ENCODE assay signal across 19 cellular contexts in the genomic region with DNA sequence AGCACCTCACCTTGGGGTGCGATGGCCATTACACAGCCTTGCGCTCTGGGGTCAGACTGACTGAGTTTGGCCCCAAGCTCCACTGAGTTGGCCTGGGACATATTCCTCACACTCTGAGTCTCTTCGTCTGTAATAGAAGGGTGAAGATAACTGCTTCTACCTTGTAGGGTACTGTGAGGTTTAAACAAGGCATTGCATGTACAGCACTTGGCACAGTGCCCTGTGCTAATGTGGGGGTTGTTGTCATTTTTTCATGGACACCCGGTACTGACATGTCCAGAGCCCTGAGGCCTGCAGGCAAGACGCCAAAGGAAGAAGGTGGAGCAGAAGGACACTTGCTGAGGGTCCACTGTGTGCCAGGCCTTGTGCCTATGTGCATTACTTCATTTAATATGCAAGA. TPM values are rescaled to one million over a fixed set of nuclear protein-coding genes. Genes with fewer than 3 reads are reported as not detected.
DNase-seq lines count a peak whose midpoint lies in the region; ATAC-seq and TF ChIP-seq lines count a peak whose summit lies in the region.
"Had no signal": no experiment of that assay in that cellular context is flagged by ENCODE, and none has a peak within 500 bp of the region (broad histone marks: within the 10 kb centered on the region; RNA-seq: fewer than 3 reads in every experiment).

No MANE protein-coding gene starts in this region.

- no peaks in the 10 kb centered on the region for H3K4me1 ChIP-seq in sigmoid colon
- H3K4me1 ChIP-seq: BE2C had no signal

- intact Hi-C loops in cardiac septum (cut with DNase I) (loop anchor here (2.0 kb wide), 2 partner anchors 123 to 381 kb away; no protein-coding TSS in a partner anchor), left ventricle myocardium superior (cut with micrococcal nuclease) (no loop called here), sigmoid colon (cut with DNase I) (loop anchor here (5.0 kb wide), 1 partner anchor 380 kb away; no protein-coding TSS in a partner anchor)

- DNase-seq in cardiac septum (ENCODE audit: low spot score) = peak; percentile 71
- no peak for DNase-seq in left ventricle myocardium superior
- DNase-seq in fibroblast of the aortic adventitia (ENCODE audit: low read depth) = no peak
- peak; percentile 61 for DNase-seq in sigmoid colon
- no peak for DNase-seq in iPS-NIHi11 (ENCODE audit: low spot score)
- DNase-seq: BE2C, DND-41, GDM1, NCI-H1436 treated with DMSO at 0.1 percent for 48 hours, NCI-H2081, NCI-H524 treated with DMSO at 0.1 percent for 48 hours, SHP77 had no signal

- H3K9me3 ChIP-seq in sigmoid colon = peaks cover 0 to 2% (median 0%) of the 10 kb centered on the region in 4 donors
- H3K9me3 ChIP-seq: BE2C had no signal

- TF ChIP-seq CTCF in fibroblast of the aortic adventitia (IDR thresholded peaks at IDR 0.05; ENCODE audit: insufficient read depth, low read length) (peak; percentile 8), sigmoid colon (IDR thresholded peaks at IDR 0.05) (no peak)

- no peaks in the 10 kb centered on the region for H3K36me3 ChIP-seq in sigmoid colon
- H3K36me3 ChIP-seq: BE2C had no signal

- TF ChIP-seq EP300 in sigmoid colon (IDR thresholded peaks at IDR 0.05) = no peak

- no peaks in the 10 kb centered on the region for H3K27me3 ChIP-seq in sigmoid colon
- H3K27me3 ChIP-seq: BE2C had no signal

- H3K27ac ChIP-seq in sigmoid colon = no peak overlapping the region
- H3K27ac ChIP-seq: HL-60 had no signal

- ATAC-seq in left ventricle myocardium superior = no peak
- no peak for ATAC-seq in HG02885 (IDR thresholded peaks at IDR 0.05; ENCODE audit: poor library complexity, unreplicated experiment)
- ATAC-seq in HG02623 (IDR thresholded peaks at IDR 0.05; ENCODE audit: unreplicated experiment) = no peak
- ATAC-seq: CD8-positive, alpha-beta T cell; HCT116; Panc1 had no signal

- no peak for TF ChIP-seq POLR2A in sigmoid colon (IDR thresholded peaks at IDR 0.05)

- H3K4me3 ChIP-seq in fibroblast of the aortic adventitia (ENCODE audit: low read depth, low read length) = no peak overlapping the region
- no peak overlapping the region for H3K4me3 ChIP-seq in sigmoid colon

- WGBS in sigmoid colon, 2 donors = 67 to 77% methylated on average over 5 of the region's 5 CpGs

RNA-seq across cellular contexts. Expression of a gene that starts 50.7 kb away (rescaled TPM):
- total RNA-seq in cardiac septum (not detected), left ventricle myocardium superior (not detected), fibroblast of the aortic adventitia (ENCODE audit: low replicate concordance) (not detected in 2 replicates), sigmoid colon (under 1 TPM in 1 of 4 donors, not detected in 3; under 0.01 TPM)
- under 1 TPM in 1 of 3 donors, not detected in 2; under 0.01 TPM for polyA plus RNA-seq in sigmoid colon
- total RNA-seq: CD8-positive, alpha-beta T cell had no signal
- polyA plus RNA-seq: AG04450 had no signal

RNA-seq across cellular contexts. Expression of a gene that starts 53.6 kb away (rescaled TPM):
- total RNA-seq in cardiac septum (not detected), left ventricle myocardium superior (1.3 TPM), fibroblast of the aortic adventitia (ENCODE audit: low replicate concordance) (not detected in 2 replicates), sigmoid colon (1 to 10 TPM; 1.2 to 2.5 (median 1.6) TPM)
- polyA plus RNA-seq in sigmoid colon = 100 to 1,000 TPM in 2 of 3 donors, 10 to 100 TPM in 1; 83.3 to 152 (median 114) TPM
- total RNA-seq: CD8-positive, alpha-beta T cell had no signal
- polyA plus RNA-seq: AG04450 had no signal

Comparison
In these comparisons a context has a peak if more than half of its experiments do, and no peak if none do; other contexts are left out.
1. DNase-seq: peak in cardiac septum (single experiment) and sigmoid colon (single experiment); none in left ventricle myocardium superior (single experiment), fibroblast of the aortic adventitia (single experiment) and iPS-NIHi11 (single experiment).